Comparison of ENCODE assay signal across 8 cellular contexts in genomic region chr9:94166237-94167054, GRCh38.
A peak's percentile ranks its signal among the peaks of the same experiment; 100 is the strongest.
DNase-seq lines count a peak whose midpoint lies in the region; ATAC-seq, FAIRE-seq and TF ChIP-seq lines count a peak whose summit lies in the region.

No MANE protein-coding gene starts in this region.

- peak overlapping the region; percentile 50 to 91 (median 86) for H3K4me3 ChIP-seq in heart left ventricle

- no peaks in the 10 kb centered on the region for H3K9me3 ChIP-seq in heart left ventricle

- H3K27me3 Mint-ChIP-seq in type B pancreatic cell, result no peaks in the 10 kb centered on the region

- H3K4me1 Mint-ChIP-seq in type B pancreatic cell (ENCODE audit: unreplicated experiment), result peaks cover 28% of the 10 kb centered on the region

- 0% methylated on average over 44 to 100 of the region's 100 CpGs for WGBS in adipose tissue, 3 donors
- 0 to 1% (median 0%) methylated on average over 20 to 100 of the region's 100 CpGs for WGBS in heart left ventricle, 4 donors

- peaks cover 0 to 6% (median 0%) of the 10 kb centered on the region in 9 donors for H3K36me3 ChIP-seq in heart left ventricle

- H3K27ac Mint-ChIP-seq in type B pancreatic cell, result peak overlapping the region; percentile 94

- H3K4me3 Mint-ChIP-seq in type B pancreatic cell, result peak overlapping the region; percentile 95

- peak; percentile 87 for FAIRE-seq in GM12891 (lab: Jason Lieb, UNC)

- intact Hi-C loops in heart left ventricle (cut with DNase I), result loop anchor here in 4 of 10 donors (2.0 to 5.0 kb wide), 5 partner anchors 28 to 134 kb away; partner anchors contain the start of gene PTPDC1 (in 1 of the 4)

- H3K4me1 ChIP-seq in heart left ventricle, result peaks cover 3 to 48% (median 38%) of the 10 kb centered on the region in 12 donors

- no peaks in the 10 kb centered on the region for H3K27me3 ChIP-seq in heart left ventricle

- DNase-seq in GM12891 (ENCODE audit: insufficient read length, low spot score), result peak; percentile 79
- DNase-seq in NCI-H1417 treated with DMSO at 0.1 percent for 48 hours (lab: John Stamatoyannopoulos, UW), result peak; percentile 94
- DNase-seq in SW 1271 (lab: John Stamatoyannopoulos, UW), result peak; percentile 94 to 99
- DNase-seq in heart left ventricle, result peak; percentile 98 to 99 (median 99)
- peak; percentile 99 for DNase-seq in pons (ENCODE audit: low spot score)
- peak; percentile 97 for DNase-seq in type B pancreatic cell (ENCODE audit: extremely low spot score, unreplicated experiment)

- peak in 5 of 12 donors; percentile 22 to 51 (median 29) for TF ChIP-seq CTCF in heart left ventricle (IDR thresholded peaks at IDR 0.05)
- no peak for TF ChIP-seq CTCF in type B pancreatic cell (conservative IDR thresholded peaks at IDR 0.05)

- peak overlapping the region; percentile 100 for H3K27ac ChIP-seq in adipose tissue (ENCODE audit: low read depth, low read length)
- H3K27ac ChIP-seq in heart left ventricle, result peak overlapping the region; percentile 97 to 100 (median 100)

- ATAC-seq in HG02798 (IDR thresholded peaks at IDR 0.05; ENCODE audit: poor library complexity, unreplicated experiment), result peak; percentile 68
- ATAC-seq in heart left ventricle, result peak; percentile 83 to 88 (median 84)

- H3K9me3 Mint-ChIP-seq in type B pancreatic cell, result no peaks in the 10 kb centered on the region

- H3K36me3 Mint-ChIP-seq in type B pancreatic cell, result peaks cover 9% of the 10 kb centered on the region

- peak; percentile 68 for TF ChIP-seq POLR2A in GM12891 (IDR thresholded peaks at IDR 0.05; ENCODE audit: low read depth, low read length)
- peak; percentile 83 to 97 for TF ChIP-seq POLR2A in heart left ventricle (IDR thresholded peaks at IDR 0.05)

TF ChIP-seq in GM12891, 5 proteins besides CTCF, POLR2A, EP300 and RAD21:
- TF ChIP-seq PAX5 (IDR thresholded peaks at IDR 0.05; ENCODE audit: insufficient read depth, low read length, severe bottlenecking) (no peak), SPI1 (IDR thresholded peaks at IDR 0.05; ENCODE audit: low read depth, low read length) (no peak; the same call in 1 of the 2 replicates), TAF1 (IDR thresholded peaks at IDR 0.05; ENCODE audit: low read depth, low read length) (peak; percentile 87), POLR2AphosphoS5 (IDR thresholded peaks at IDR 0.05; ENCODE audit: low read depth, low read length) (peak; percentile 72), POU2F2 (IDR thresholded peaks at IDR 0.05; ENCODE audit: low read depth, low read length) (no peak; the same call in none of the 2 replicates)

Comparison
In these comparisons a context has a peak if more than half of its experiments do, and no peak if none do; other contexts are left out.
1. Peak in every context shown above with its lines: DNase-seq, ATAC-seq, H3K4me3 ChIP-seq and H3K27ac ChIP-seq.